11 cellular contexts compared by ENCODE assay signal in genomic region chr13:113897161-113897560, GRCh38. TPM values are rescaled to one million over a fixed set of nuclear protein-coding genes. Genes with fewer than 3 reads are reported as not detected.
DNase-seq lines count a peak whose midpoint lies in the region; ATAC-seq and TF ChIP-seq lines count a peak whose summit lies in the region.
"Had no signal": no experiment of that assay in that cellular context is flagged by ENCODE, and none has a peak within 500 bp of the region (broad histone marks: within the 10 kb centered on the region; RNA-seq: fewer than 3 reads in every experiment).

No MANE protein-coding gene starts in this region.

- H3K27me3 Mint-ChIP-seq in activated CD8-positive, alpha-beta memory T cell treated with anti-CD3 and anti-CD28 coated beads, Interleukin-2, amount 10 ng/mL, durations not matched to agents 7 days and 5 days: peaks cover 51% of the 10 kb centered on the region

- H3K9me3 Mint-ChIP-seq in activated CD8-positive, alpha-beta memory T cell treated with anti-CD3 and anti-CD28 coated beads, Interleukin-2, amount 10 ng/mL, durations not matched to agents 7 days and 5 days (ENCODE audit: low read depth): no peaks in the 10 kb centered on the region

- no peak overlapping the region for H3K4me3 ChIP-seq in ascending aorta
- no peak overlapping the region for H3K4me3 ChIP-seq in right cardiac atrium (ENCODE audit: low read length)
- no peak overlapping the region for H3K4me3 ChIP-seq in mucosa of descending colon
- no peak overlapping the region for H3K4me3 ChIP-seq in dorsolateral prefrontal cortex

- peak; percentile 8 for DNase-seq in activated CD8-positive, alpha-beta memory T cell treated with anti-CD3 and anti-CD28 coated beads, Interleukin-2, amount 10 ng/mL, durations not matched to agents 7 days and 5 days
- no peak for DNase-seq in activated CD8-positive, alpha-beta memory T cell treated with anti-CD3 and anti-CD28 coated beads, Interleukin-2, amount 50 U/mL, for 4 hours
- DNase-seq in ascending aorta (ENCODE audit: low spot score in 2 of 2) (peak in 1 of 2 donors; percentile 72), right cardiac atrium (no peak), ureter (ENCODE audit: low spot score) (peak; percentile 13), mucosa of descending colon (no peak), GF-D8 (lab: John Stamatoyannopoulos, UW) (no peak), dorsolateral prefrontal cortex (no peak)
- DNase-seq: activated CD4-positive, alpha-beta T cell treated with anti-CD3 and anti-CD28 coated beads for 1 hour; BE2C; NK-92 treated with Interleukin-12 subunit alpha and Interleukin-12 subunit beta, amount 100 ng/mL, for 24 hours had no signal

- WGBS in right cardiac atrium: 37% methylated on average over 4 of the region's 4 CpGs

- H3K27me3 ChIP-seq in ascending aorta (no peaks in the 10 kb centered on the region), right cardiac atrium (ENCODE audit: control insufficient read depth, insufficient read depth) (no peaks in the 10 kb centered on the region), dorsolateral prefrontal cortex (peaks cover 0 to 7% (median 0%) of the 10 kb centered on the region in 45 donors)

- CTCF ChIA-PET in activated CD8-positive, alpha-beta memory T cell treated with anti-CD3 and anti-CD28 coated beads, Interleukin-2, amount 10 ng/mL, durations not matched to agents 7 days and 5 days (lab: Charles Lee): no interaction called here

- H3K27ac ChIP-seq in ascending aorta (peak overlapping the region; percentile 47 to 48), right cardiac atrium (ENCODE audit: low read length) (no peak overlapping the region), dorsolateral prefrontal cortex (no peak overlapping the region)

- H3K36me3 Mint-ChIP-seq in activated CD8-positive, alpha-beta memory T cell treated with anti-CD3 and anti-CD28 coated beads, Interleukin-2, amount 10 ng/mL, durations not matched to agents 7 days and 5 days: no peaks in the 10 kb centered on the region

- peaks cover 0 to 2% of the 10 kb centered on the region in 2 donors for H3K9me3 ChIP-seq in ascending aorta
- no peaks in the 10 kb centered on the region for H3K9me3 ChIP-seq in right cardiac atrium (ENCODE audit: control insufficient read depth, low read length)
- H3K9me3 ChIP-seq in mucosa of descending colon: no peaks in the 10 kb centered on the region
- H3K9me3 ChIP-seq: BE2C had no signal

- H3K36me3 ChIP-seq in ascending aorta: no peaks in the 10 kb centered on the region
- H3K36me3 ChIP-seq in mucosa of descending colon (ENCODE audit: low read depth): no peaks in the 10 kb centered on the region
- H3K36me3 ChIP-seq: BE2C had no signal

- H3K4me1 ChIP-seq in ascending aorta: peaks cover 0 to 21% of the 10 kb centered on the region in 2 donors
- peaks cover 4% of the 10 kb centered on the region for H3K4me1 ChIP-seq in right cardiac atrium (ENCODE audit: control insufficient read depth, insufficient read depth, low read length)
- H3K4me1 ChIP-seq in mucosa of descending colon (ENCODE audit: low read depth): no peaks in the 10 kb centered on the region
- H3K4me1 ChIP-seq: BE2C had no signal

- no peak for ATAC-seq in activated CD8-positive, alpha-beta memory T cell treated with anti-CD3 and anti-CD28 coated beads, Interleukin-2, amount 10 ng/mL, durations not matched to agents 7 days and 5 days
- ATAC-seq in right cardiac atrium (peak; percentile 23 to 59), mucosa of descending colon (no peak)

- H3K27ac Mint-ChIP-seq in activated CD8-positive, alpha-beta memory T cell treated with anti-CD3 and anti-CD28 coated beads, Interleukin-2, amount 10 ng/mL, durations not matched to agents 7 days and 5 days: no peak overlapping the region

- intact Hi-C loops in ascending aorta (cut with DNase I): no loop called here
- intact Hi-C loops in right cardiac atrium (cut with DNase I): no loop called here
- intact Hi-C loops in mucosa of descending colon (cut with DNase I, micrococcal nuclease): no loop called here
- intact Hi-C loops in dorsolateral prefrontal cortex (cut with DNase I): no loop called here

- H3K4me3 Mint-ChIP-seq in activated CD8-positive, alpha-beta memory T cell treated with anti-CD3 and anti-CD28 coated beads, Interleukin-2, amount 10 ng/mL, durations not matched to agents 7 days and 5 days: no peak overlapping the region

- TF ChIP-seq CTCF in ascending aorta (IDR thresholded peaks at IDR 0.05) (no peak), mucosa of descending colon (IDR thresholded peaks at IDR 0.05) (no peak), dorsolateral prefrontal cortex (IDR thresholded peaks at IDR 0.05 in 54 of 56, conservative IDR thresholded peaks at IDR 0.05 in 2 of 56; ENCODE audit: low read depth in 1 of 56, partially characterized antibody in 56 of 56) (no peak)

- H3K4me1 Mint-ChIP-seq in activated CD8-positive, alpha-beta memory T cell treated with anti-CD3 and anti-CD28 coated beads, Interleukin-2, amount 10 ng/mL, durations not matched to agents 7 days and 5 days: no peaks in the 10 kb centered on the region

RNA-seq across cellular contexts. Expression of gene GAS6, which starts 33.3 kb away (rescaled TPM):
- under 1 TPM; 0.15 to 0.23 TPM for total RNA-seq in activated CD8-positive, alpha-beta memory T cell treated with anti-CD3 and anti-CD28 coated beads, Interleukin-2, amount 10 ng/mL, durations not matched to agents 7 days and 5 days
- total RNA-seq in ascending aorta: 502 TPM
- total RNA-seq in right cardiac atrium: 100 to 1,000 TPM; 197 to 213 (median 202) TPM
- polyA plus RNA-seq in right cardiac atrium: 273 TPM
- total RNA-seq in ureter: 68.1 TPM
- total RNA-seq in mucosa of descending colon: 100 to 1,000 TPM; 101 to 168 (median 113) TPM
- total RNA-seq in dorsolateral prefrontal cortex: 10 to 100 TPM; 41.8 to 89.8 (median 62.7) TPM

Comparison
In these comparisons a context has a peak if more than half of its experiments do, and no peak if none do; other contexts are left out.
1. DNase-seq: peak in activated CD8-positive, alpha-beta memory T cell treated with anti-CD3 and anti-CD28 coated beads, Interleukin-2, amount 10 ng/mL, durations not matched to agents 7 days and 5 days (single experiment) and ureter (single experiment); none in activated CD8-positive, alpha-beta memory T cell treated with anti-CD3 and anti-CD28 coated beads, Interleukin-2, amount 50 U/mL, for 4 hours (single experiment), right cardiac atrium (0 of 3), mucosa of descending colon (0 of 3), GF-D8 (single experiment) and dorsolateral prefrontal cortex (0 of 10).
2. ATAC-seq: peak in right cardiac atrium (2 of 2); none in activated CD8-positive, alpha-beta memory T cell treated with anti-CD3 and anti-CD28 coated beads, Interleukin-2, amount 10 ng/mL, durations not matched to agents 7 days and 5 days (single experiment) and mucosa of descending colon (single experiment).
3. H3K27ac ChIP-seq: peak in ascending aorta (2 of 2); none in right cardiac atrium (single experiment) and dorsolateral prefrontal cortex (0 of 59).
4. RNA of gene GAS6, which starts 33.3 kb away (total RNA-seq): 502 TPM in ascending aorta (single experiment), 197 to 213 TPM in right cardiac atrium, 101 to 168 TPM in mucosa of descending colon, 68.1 TPM in ureter (single experiment) and 41.8 to 89.8 TPM in dorsolateral prefrontal cortex; 0.15 to 0.23 TPM in activated CD8-positive, alpha-beta memory T cell treated with anti-CD3 and anti-CD28 coated beads, Interleukin-2, amount 10 ng/mL, durations not matched to agents 7 days and 5 days; every median in the first group is over 10 times any median in the second.